23 cellular contexts compared by ENCODE assay signal in genomic region chr10:75646218-75646915, GRCh38.
"Had no signal": no experiment of that assay in that cellular context is flagged by ENCODE, and none has a peak within 500 bp of the region (broad histone marks: within the 10 kb centered on the region; RNA-seq: fewer than 3 reads in every experiment).

No MANE protein-coding gene starts in this region.

- H3K9me3 ChIP-seq: colonic mucosa, gastroesophageal sphincter, heart right ventricle, lower lobe of right lung, neutrophil, prostate gland, sigmoid colon, stomach, thyroid gland had no signal

- H3K27me3 ChIP-seq: colonic mucosa, gastroesophageal sphincter, heart right ventricle, neutrophil, sigmoid colon, stomach, thyroid gland had no signal

- H3K4me3 ChIP-seq: colonic mucosa, gastroesophageal sphincter, heart right ventricle, lower lobe of right lung, prostate gland, sigmoid colon, stomach, thyroid gland had no signal

- ATAC-seq: foreskin keratinocyte; gastroesophageal sphincter; heart right ventricle; left colon; left ventricle myocardium superior; lower lobe of right lung; naive thymus-derived CD8-positive, alpha-beta T cell; stimulated activated effector memory CD8-positive, alpha-beta T cell treated with anti-CD3 and anti-CD28 coated beads, Interleukin-12 subunit alpha, Interleukin-12 subunit beta, amount 100 ng/mL, for 72 hours had no signal

- H3K4me1 ChIP-seq: colonic mucosa, foreskin keratinocyte, prostate gland had no signal

- DNase-seq: colonic mucosa; effector CD4-positive, alpha-beta T cell; foreskin keratinocyte; heart right ventricle; hippocampal formation; immature natural killer cell; islet precursor cell; kidney glomerular epithelial cell; left colon; left ventricle myocardium superior; lower lobe of right lung; naive thymus-derived CD8-positive, alpha-beta T cell; sigmoid colon; stimulated activated CD4-positive, alpha-beta T cell treated with anti-CD3 and anti-CD28 coated beads, Interleukin-2, amount 100 ng/mL, for 24 hours; stimulated activated CD4-positive, alpha-beta T cell treated with anti-CD3 and anti-CD28 coated beads, Interleukin-4, amount 100 ng/mL, for 24 hours; stimulated activated naive CD4-positive, alpha-beta T cell treated with Interleukin-2 at 50 U/mL for 16 hours; stomach; thyroid gland; trophoblast cell had no signal

- H3K36me3 ChIP-seq: colonic mucosa, gastroesophageal sphincter, heart right ventricle, lower lobe of right lung, neutrophil, prostate gland, sigmoid colon, stomach, thyroid gland had no signal

- H3K27ac ChIP-seq: colonic mucosa, foreskin keratinocyte, heart right ventricle, lower lobe of right lung, neutrophil, prostate gland, sigmoid colon, stomach, thyroid gland had no signal
